Comparison of ENCODE assay signal across 17 cellular contexts in the genomic region with DNA sequence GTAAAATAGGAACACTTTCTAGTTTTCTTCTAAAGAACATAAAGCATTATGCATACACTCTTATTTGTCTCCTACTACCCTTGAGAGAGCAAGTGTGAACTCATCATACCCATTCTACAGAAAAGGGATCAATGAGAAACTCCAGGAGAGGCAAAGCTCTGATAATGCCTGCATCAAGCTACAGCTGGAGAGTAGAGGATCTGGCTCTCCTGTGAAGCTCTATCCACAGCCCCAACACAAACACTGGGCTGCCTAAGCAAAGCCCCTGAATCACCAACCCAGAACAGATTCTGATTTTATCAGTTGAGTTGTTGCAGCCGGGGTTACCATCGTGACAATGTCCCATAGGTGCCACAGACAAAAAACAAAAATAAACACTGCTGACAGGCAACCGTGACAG.
DNase-seq lines count a peak whose midpoint lies in the region; TF ChIP-seq lines count a peak whose summit lies in the region.
"Had no signal": no experiment of that assay in that cellular context is flagged by ENCODE, and none has a peak within 500 bp of the region (broad histone marks: within the 10 kb centered on the region; RNA-seq: fewer than 3 reads in every experiment).

No MANE protein-coding gene starts in this region.

- no peaks in the 10 kb centered on the region for H3K79me2 ChIP-seq in OCI-LY7 (ENCODE audit: insufficient read depth, low read depth, low read length)

- no peak overlapping the region for H2AFZ ChIP-seq in OCI-LY7 (ENCODE audit: low read length)
- H2AFZ ChIP-seq: neural progenitor cell had no signal

- peak overlapping the region; percentile 31; the same call in 1 of the 2 replicates for H3K27ac ChIP-seq in RWPE1
- H3K27ac ChIP-seq in epithelial cell of prostate, result peak overlapping the region; percentile 50
- H3K27ac ChIP-seq in OCI-LY7 (ENCODE audit: low read depth, low read length, poor library complexity, severe bottlenecking), result no peak overlapping the region
- H3K27ac ChIP-seq: neural progenitor cell, suprapubic skin had no signal

- peaks cover 60% of the 10 kb centered on the region for H3K36me3 ChIP-seq in OCI-LY7 (ENCODE audit: insufficient read depth, low read length)
- H3K36me3 ChIP-seq: neural progenitor cell had no signal

- peaks cover 26% of the 10 kb centered on the region for H3K36me3 Mint-ChIP-seq in Calu3 (ENCODE audit: insufficient read depth, unreplicated experiment)

- no peak for TF ChIP-seq CTCF in Calu3 (IDR thresholded peaks at IDR 0.05; ENCODE audit: unreplicated experiment)
- TF ChIP-seq CTCF in RWPE1 (conservative IDR thresholded peaks at IDR 0.05; ENCODE audit: low read depth), result no peak
- TF ChIP-seq CTCF in OCI-LY7 (conservative IDR thresholded peaks at IDR 0.05; ENCODE audit: low read length), result no peak

- H3K9me2 ChIP-seq in OCI-LY7 (ENCODE audit: insufficient read depth, low read length), result no peaks in the 10 kb centered on the region

- DNase-seq in A172 (ENCODE audit: low spot score) (peak; percentile 27), Calu3 (no peak), RWPE1 (ENCODE audit: low spot score) (no peak), epithelial cell of prostate (ENCODE audit: low read depth, low spot score) (no peak), OCI-LY7 (ENCODE audit: low spot score) (no peak), head of caudate nucleus (no peak), DMS153 (lab: John Stamatoyannopoulos, UW) (no peak)
- no peak for DNase-seq in stimulated activated naive CD4-positive, alpha-beta T cell (lab: John Stamatoyannopoulos, UW)
- DNase-seq: activated B cell treated with CpG ODN at 0.5 μM for 24 hours; activated CD8-positive, alpha-beta memory T cell treated with anti-CD3 and anti-CD28 coated beads, Interleukin-2, amount 50 U/mL, for 4 hours; DMS 273 treated with DMSO at 0.1 percent for 48 hours; NCI-H1930; NCI-H510A treated with DMSO at 0.1 percent for 48 hours; T-helper 1 cell had no signal

- POLR2A ChIA-PET in RWPE1 (lab: Yijun Ruan, JAX; ENCODE audit: low non-redundant PET), result no interaction called here
- POLR2A ChIA-PET in OCI-LY7 (lab: Charles Lee), result interaction anchor here (0.9 to 2.1 kb wide), 2 partner anchors 9 to 17 kb away, joined by 3 to 9 read pairs; no protein-coding TSS in a partner anchor

- peak overlapping the region; percentile 45 for H3K27ac Mint-ChIP-seq in Calu3 (ENCODE audit: unreplicated experiment)
- H3K27ac Mint-ChIP-seq: activated B cell treated with CpG ODN at 0.5 μM for 24 hours, B cell, neural progenitor cell had no signal

- no peak overlapping the region for H3K4me2 ChIP-seq in OCI-LY7 (ENCODE audit: low read length)
- H3K4me2 ChIP-seq: neural progenitor cell had no signal

- H3K4me3 Mint-ChIP-seq in Calu3 (ENCODE audit: low read depth, unreplicated experiment), result no peak overlapping the region
- H3K4me3 Mint-ChIP-seq: activated B cell treated with CpG ODN at 0.5 μM for 24 hours, B cell, neural progenitor cell had no signal

- no peaks in the 10 kb centered on the region for H4K20me1 ChIP-seq in OCI-LY7 (ENCODE audit: insufficient read depth, low read length)

- no peak overlapping the region for H3K4me3 ChIP-seq in OCI-LY7 (ENCODE audit: low read depth, low read length, poor library complexity, severe bottlenecking)
- H3K4me3 ChIP-seq: neural progenitor cell, suprapubic skin had no signal

- intact Hi-C loops in Calu3 (cut with micrococcal nuclease; ENCODE audit: unreplicated experiment), result no loop called here
- intact Hi-C loops in OCI-LY7 (cut with micrococcal nuclease; ENCODE audit: unreplicated experiment), result no loop called here
- intact Hi-C loops in head of caudate nucleus (cut with DNase I), result no loop called here

- peaks cover 3% of the 10 kb centered on the region for H3K9me3 Mint-ChIP-seq in Calu3 (ENCODE audit: low read depth, unreplicated experiment)
- H3K9me3 Mint-ChIP-seq: activated B cell treated with CpG ODN at 0.5 μM for 24 hours had no signal

- H3K27me3 Mint-ChIP-seq in Calu3 (ENCODE audit: unreplicated experiment), result no peaks in the 10 kb centered on the region
- H3K27me3 Mint-ChIP-seq: activated B cell treated with CpG ODN at 0.5 μM for 24 hours, B cell had no signal

- CTCF ChIA-PET in Calu3 (lab: Charles Lee) (interaction anchor here (0.7 to 1.6 kb wide), 5 partner anchors 12 to 396 kb away, joined by 3 to 4 read pairs (median 4); no protein-coding TSS in a partner anchor), RWPE1 (lab: Yijun Ruan, JAX) (interaction anchor here (0.6 to 1.3 kb wide), 3 partner anchors 28 to 175 kb away, joined by 3 to 4 read pairs (median 3); no protein-coding TSS in a partner anchor), OCI-LY7 (lab: Charles Lee; ENCODE audit: unreplicated experiment) (no interaction called here)

- no TSS peak for BruUV-seq in Calu3 (replicated peaks; lab: Mats Ljungman, UMichigan)
- no TSS peak for BruUV-seq in OCI-LY7 (replicated peaks; lab: Mats Ljungman, UMichigan)

- peaks cover 13% of the 10 kb centered on the region for H3K4me1 ChIP-seq in OCI-LY7 (ENCODE audit: insufficient read depth, low read length, poor library complexity, severe bottlenecking)
- H3K4me1 ChIP-seq: neural progenitor cell, suprapubic skin had no signal

- H3K4me1 Mint-ChIP-seq in Calu3 (ENCODE audit: low read depth, unreplicated experiment), result peaks cover 49% of the 10 kb centered on the region
- H3K4me1 Mint-ChIP-seq: neural progenitor cell had no signal

- peaks cover 17% of the 10 kb centered on the region for H3K9me3 ChIP-seq in OCI-LY7 (ENCODE audit: low read length)
- H3K9me3 ChIP-seq: suprapubic skin had no signal
